Comparison of ENCODE assay signal across 2 cellular contexts in the genomic region with DNA sequence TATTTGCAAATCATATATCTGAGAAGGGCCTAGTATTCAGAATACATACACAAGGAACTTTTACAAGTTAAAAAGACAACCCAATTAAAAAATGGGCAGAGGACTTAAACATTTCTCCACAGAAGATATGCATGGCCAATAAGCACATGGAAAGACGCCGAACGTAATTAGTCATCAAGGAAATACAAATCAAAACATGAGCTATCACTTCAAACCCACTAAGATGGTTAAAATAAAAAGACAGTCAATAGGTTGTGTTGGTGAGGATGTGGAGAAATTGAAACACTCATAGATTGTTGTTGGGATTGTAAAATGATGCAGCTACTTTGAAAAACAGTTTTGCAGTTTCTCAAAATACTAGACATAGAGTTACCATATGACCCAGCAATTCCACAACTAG.
TF ChIP-seq lines count a peak whose summit lies in the region.

No MANE protein-coding gene starts in this region.

TF ChIP-seq in SK-N-SH, 30 proteins besides CTCF, POLR2A, EP300 and RAD21 (continued from another document):
- TF ChIP-seq NFIC (IDR thresholded peaks at IDR 0.05; ENCODE audit: borderline replicate concordance), result no peak
- TF ChIP-seq USF1 (IDR thresholded peaks at IDR 0.05; ENCODE audit: borderline replicate concordance, low read depth), result no peak
- TF ChIP-seq IRF3 (IDR thresholded peaks at IDR 0.05; ENCODE audit: low read depth, low read length), result no peak
- TF ChIP-seq ELF1 (IDR thresholded peaks at IDR 0.05), result no peak
- no peak for TF ChIP-seq JUND (IDR thresholded peaks at IDR 0.05)
- TF ChIP-seq, protein P1, sequence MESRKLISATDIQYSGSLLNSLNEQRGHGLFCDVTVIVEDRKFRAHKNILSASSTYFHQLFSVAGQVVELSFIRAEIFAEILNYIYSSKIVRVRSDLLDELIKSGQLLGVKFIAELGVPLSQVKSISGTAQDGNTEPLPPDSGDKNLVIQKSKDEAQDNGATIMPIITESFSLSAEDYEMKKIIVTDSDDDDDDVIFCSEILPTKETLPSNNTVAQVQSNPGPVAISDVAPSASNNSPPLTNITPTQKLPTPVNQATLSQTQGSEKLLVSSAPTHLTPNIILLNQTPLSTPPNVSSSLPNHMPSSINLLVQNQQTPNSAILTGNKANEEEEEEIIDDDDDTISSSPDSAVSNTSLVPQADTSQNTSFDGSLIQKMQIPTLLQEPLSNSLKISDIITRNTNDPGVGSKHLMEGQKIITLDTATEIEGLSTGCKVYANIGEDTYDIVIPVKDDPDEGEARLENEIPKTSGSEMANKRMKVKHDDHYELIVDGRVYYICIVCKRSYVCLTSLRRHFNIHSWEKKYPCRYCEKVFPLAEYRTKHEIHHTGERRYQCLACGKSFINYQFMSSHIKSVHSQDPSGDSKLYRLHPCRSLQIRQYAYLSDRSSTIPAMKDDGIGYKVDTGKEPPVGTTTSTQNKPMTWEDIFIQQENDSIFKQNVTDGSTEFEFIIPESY (IDR thresholded peaks at IDR 0.05; ENCODE audit: borderline replicate concordance, low read depth), result no peak
- TF ChIP-seq RCOR1 (IDR thresholded peaks at IDR 0.05; ENCODE audit: low read length), result no peak
- TF ChIP-seq TAF1 (IDR thresholded peaks at IDR 0.05; ENCODE audit: borderline replicate concordance, low read depth, low read length), result no peak

TF ChIP-seq in SK-N-SH treated with all-trans-retinoic acid at 6 μM for 48 hours, 23 proteins besides CTCF, POLR2A, EP300 and RAD21 (continued from another document):
- TF ChIP-seq, protein P2, sequence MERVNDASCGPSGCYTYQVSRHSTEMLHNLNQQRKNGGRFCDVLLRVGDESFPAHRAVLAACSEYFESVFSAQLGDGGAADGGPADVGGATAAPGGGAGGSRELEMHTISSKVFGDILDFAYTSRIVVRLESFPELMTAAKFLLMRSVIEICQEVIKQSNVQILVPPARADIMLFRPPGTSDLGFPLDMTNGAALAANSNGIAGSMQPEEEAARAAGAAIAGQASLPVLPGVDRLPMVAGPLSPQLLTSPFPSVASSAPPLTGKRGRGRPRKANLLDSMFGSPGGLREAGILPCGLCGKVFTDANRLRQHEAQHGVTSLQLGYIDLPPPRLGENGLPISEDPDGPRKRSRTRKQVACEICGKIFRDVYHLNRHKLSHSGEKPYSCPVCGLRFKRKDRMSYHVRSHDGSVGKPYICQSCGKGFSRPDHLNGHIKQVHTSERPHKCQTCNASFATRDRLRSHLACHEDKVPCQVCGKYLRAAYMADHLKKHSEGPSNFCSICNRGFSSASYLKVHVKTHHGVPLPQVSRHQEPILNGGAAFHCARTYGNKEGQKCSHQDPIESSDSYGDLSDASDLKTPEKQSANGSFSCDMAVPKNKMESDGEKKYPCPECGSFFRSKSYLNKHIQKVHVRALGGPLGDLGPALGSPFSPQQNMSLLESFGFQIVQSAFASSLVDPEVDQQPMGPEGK (CRISPR knock-in tag; IDR thresholded peaks at IDR 0.05; ENCODE audit: borderline replicate concordance), result no peak
- TF ChIP-seq ZNF8 (CRISPR knock-in tag; IDR thresholded peaks at IDR 0.05) (no peak), SNAI2 (CRISPR knock-in tag; IDR thresholded peaks at IDR 0.05) (no peak), ARNTL (CRISPR knock-in tag; IDR thresholded peaks at IDR 0.05; ENCODE audit: borderline replicate concordance, low read depth) (no peak), ZFP3 (CRISPR knock-in tag; IDR thresholded peaks at IDR 0.05) (no peak), ZFP30 (CRISPR knock-in tag; IDR thresholded peaks at IDR 0.05) (no peak)
